10 cellular contexts compared by ENCODE assay signal in genomic region chr2:74514368-74515270, GRCh38. TPM values are rescaled to one million over a fixed set of nuclear protein-coding genes. Genes with fewer than 3 reads are reported as not detected.
DNase-seq lines count a peak whose midpoint lies in the region; ATAC-seq and TF ChIP-seq lines count a peak whose summit lies in the region.
"Had no signal": no experiment of that assay in that cellular context is flagged by ENCODE, and none has a peak within 500 bp of the region (broad histone marks: within the 10 kb centered on the region; RNA-seq: fewer than 3 reads in every experiment).

TSS of gene TLX2 (plus strand) at chr2:74514450. CDS start at chr2:74514807, 357 bp downstream.

- DNase-seq in D341Med (ENCODE audit: low spot score) = peak; percentile 87
- DNase-seq in activated naive CD8-positive, alpha-beta T cell treated with anti-CD3 and anti-CD28 coated beads for 36 hours = no peak
- no peak for DNase-seq in ovary
- no peak for DNase-seq in Kasumi-1 (lab: John Stamatoyannopoulos, UW)
- DNase-seq: heart right ventricle, MV-4-11 had no signal

- no peak within 1 kb of the TSS for H3K27ac Mint-ChIP-seq in activated naive CD8-positive, alpha-beta T cell treated with anti-CD3 and anti-CD28 coated beads for 36 hours
- H3K27ac Mint-ChIP-seq in nephron = no peak within 1 kb of the TSS

- WGBS in ovary, 3 donors = 4% methylated on average over 54 to 82 of the region's 82 CpGs

- peaks cover 10% of the 10 kb centered on the region for H3K36me3 Mint-ChIP-seq in activated naive CD8-positive, alpha-beta T cell treated with anti-CD3 and anti-CD28 coated beads for 36 hours
- H3K36me3 Mint-ChIP-seq in nephron (ENCODE audit: low read depth) = no peaks in the 10 kb centered on the region

- H3K4me3 ChIP-seq in HUES48 (ENCODE audit: low read depth, low read length) = peak within 1 kb of the TSS; percentile 57
- H3K4me3 ChIP-seq in ovary = no peak within 1 kb of the TSS

- peaks cover 9% of the 10 kb centered on the region for H3K4me1 Mint-ChIP-seq in activated naive CD8-positive, alpha-beta T cell treated with anti-CD3 and anti-CD28 coated beads for 36 hours
- H3K4me1 Mint-ChIP-seq in nephron = no peaks in the 10 kb centered on the region

- peaks cover 7% of the 10 kb centered on the region for H3K9me3 ChIP-seq in HUES48 (ENCODE audit: control insufficient read depth, insufficient read depth, low read length)
- no peaks in the 10 kb centered on the region for H3K9me3 ChIP-seq in ovary
- H3K9me3 ChIP-seq: heart right ventricle had no signal

- TF ChIP-seq POLR2A in ovary (IDR thresholded peaks at IDR 0.05) = no peak

- H3K36me3 ChIP-seq in HUES48 (ENCODE audit: control insufficient read depth, insufficient read depth, low read length) (no peaks in the 10 kb centered on the region), ovary (no peaks in the 10 kb centered on the region)
- H3K36me3 ChIP-seq: heart right ventricle had no signal

- no peak for TF ChIP-seq EP300 in ovary (IDR thresholded peaks at IDR 0.05)

- H3K4me1 ChIP-seq in HUES48 (ENCODE audit: control insufficient read depth, insufficient read depth, low read length) (peaks cover 7% of the 10 kb centered on the region), ovary (ENCODE audit: insufficient read depth) (peaks cover 3% of the 10 kb centered on the region)

- H3K27me3 Mint-ChIP-seq in activated naive CD8-positive, alpha-beta T cell treated with anti-CD3 and anti-CD28 coated beads for 36 hours = peaks cover 81% of the 10 kb centered on the region
- H3K27me3 Mint-ChIP-seq in nephron (ENCODE audit: low read depth) = peaks cover 99% of the 10 kb centered on the region

- TF ChIP-seq CTCF in nephron (IDR thresholded peaks at IDR 0.05; ENCODE audit: unreplicated experiment in 3 of 3) (no peak), ovary (IDR thresholded peaks at IDR 0.05) (no peak)

- no peak within 1 kb of the TSS for H3K9ac ChIP-seq in HUES48 (ENCODE audit: low read depth, low read length)

- ATAC-seq in HG03159 (IDR thresholded peaks at IDR 0.05; ENCODE audit: unreplicated experiment) = no peak
- no peak for ATAC-seq in HG02870 (IDR thresholded peaks at IDR 0.05; ENCODE audit: unreplicated experiment)

- H3K27me3 ChIP-seq in HUES48 (ENCODE audit: control insufficient read depth, insufficient read depth, low read length) (peaks cover 100% of the 10 kb centered on the region), ovary (peaks cover 18% of the 10 kb centered on the region)

- H3K9me3 Mint-ChIP-seq in activated naive CD8-positive, alpha-beta T cell treated with anti-CD3 and anti-CD28 coated beads for 36 hours = peaks cover 2% of the 10 kb centered on the region
- H3K9me3 Mint-ChIP-seq in nephron = no peaks in the 10 kb centered on the region

- no peak within 1 kb of the TSS for H3K27ac ChIP-seq in HUES48 (ENCODE audit: low read depth, low read length)
- no peak within 1 kb of the TSS for H3K27ac ChIP-seq in ovary
- H3K27ac ChIP-seq: heart right ventricle had no signal

- intact Hi-C loops in ovary (cut with DNase I) = no loop called here

- H3K4me3 Mint-ChIP-seq in activated naive CD8-positive, alpha-beta T cell treated with anti-CD3 and anti-CD28 coated beads for 36 hours = peak within 1 kb of the TSS; percentile 45
- H3K4me3 Mint-ChIP-seq in nephron = peak within 1 kb of the TSS in 2 of 3 experiments; percentile 32 to 59

RNA-seq across cellular contexts. Expression of gene TLX2, which starts in this region (rescaled TPM):
- under 1 TPM in 1 of 2 experiments, not detected in 1; 0.12 TPM for total RNA-seq in activated naive CD8-positive, alpha-beta T cell treated with anti-CD3 and anti-CD28 coated beads for 36 hours
- total RNA-seq in ovary = not detected
- polyA plus RNA-seq in ovary = not detected
- total RNA-seq: heart right ventricle had no signal
- polyA plus RNA-seq: heart right ventricle had no signal
